ENCODE assay signal across 8 cellular contexts in genomic region chr17:80426671-80427326, GRCh38. TPM values are rescaled to one million over a fixed set of nuclear protein-coding genes. Genes with fewer than 3 reads are reported as not detected.
DNase-seq lines count a peak whose midpoint lies in the region; ATAC-seq and TF ChIP-seq lines count a peak whose summit lies in the region.

No MANE protein-coding gene starts in this region.

- no peaks in the 10 kb centered on the region for H3K36me3 Mint-ChIP-seq in activated T-cell treated with anti-CD3 and anti-CD28 coated beads, Interleukin-2, amount 50 U/mL, for 72 hours (ENCODE audit: insufficient read depth in 2 of 2)
- H3K36me3 Mint-ChIP-seq in neural progenitor cell: no peaks in the 10 kb centered on the region

- no peaks in the 10 kb centered on the region for H3F3A ChIP-seq in neural progenitor cell (ENCODE audit: low read depth)

- TF ChIP-seq CTCF in fibroblast of pulmonary artery (IDR thresholded peaks at IDR 0.05; ENCODE audit: low read length, missing control alignments): peak; percentile 79
- peak; percentile 96 for TF ChIP-seq CTCF in neural progenitor cell (IDR thresholded peaks at IDR 0.05)

- in situ Hi-C loops in KBM-7 (cut with MboI; ENCODE audit: low pct_unique_long_range_greater_than_20kb, low sequenced_read_pairs): loop anchor here (10.0 kb wide), 1 partner anchor 548 kb away; no protein-coding TSS in a partner anchor

- H4K20me1 ChIP-seq in neural progenitor cell (ENCODE audit: low read depth): peaks cover 4% of the 10 kb centered on the region

- H3K4me2 ChIP-seq in neural progenitor cell: no peak overlapping the region

- ATAC-seq in activated T-cell treated with anti-CD3 and anti-CD28 coated beads, Interleukin-2, amount 50 U/mL, for 72 hours (replicated peaks in 1 of 2): peak; percentile 96 to 97

- H3K79me2 ChIP-seq in neural progenitor cell (ENCODE audit: low read depth): no peaks in the 10 kb centered on the region

- H3K9me3 ChIP-seq in neural progenitor cell (ENCODE audit: low read depth) (no peaks in the 10 kb centered on the region), stomach smooth muscle (ENCODE audit: control insufficient read depth in 2 of 2, low read length in 2 of 2) (no peaks in the 10 kb centered on the region)

- H3K27ac ChIP-seq in neural progenitor cell (no peak overlapping the region), stomach smooth muscle (ENCODE audit: low read length) (no peak overlapping the region)

- H3K4me3 Mint-ChIP-seq in activated T-cell treated with anti-CD3 and anti-CD28 coated beads, Interleukin-2, amount 50 U/mL, for 72 hours: peak overlapping the region; percentile 6 to 23
- no peak overlapping the region for H3K4me3 Mint-ChIP-seq in neural progenitor cell

- H3K36me3 ChIP-seq in neural progenitor cell: no peaks in the 10 kb centered on the region
- H3K36me3 ChIP-seq in stomach smooth muscle (ENCODE audit: control insufficient read depth in 2 of 2, insufficient read depth in 2 of 2, low read length in 2 of 2): peaks cover 0 to 9% of the 10 kb centered on the region in 2 donors

- H3K9me3 Mint-ChIP-seq in activated T-cell treated with anti-CD3 and anti-CD28 coated beads, Interleukin-2, amount 50 U/mL, for 72 hours: no peaks in the 10 kb centered on the region
- no peaks in the 10 kb centered on the region for H3K9me3 Mint-ChIP-seq in neural progenitor cell

- H3K4me1 Mint-ChIP-seq in activated T-cell treated with anti-CD3 and anti-CD28 coated beads, Interleukin-2, amount 50 U/mL, for 72 hours (ENCODE audit: low read depth): peaks cover 15% of the 10 kb centered on the region
- H3K4me1 Mint-ChIP-seq in neural progenitor cell: peaks cover 4% of the 10 kb centered on the region

- no peak overlapping the region for H3K4me3 ChIP-seq in fibroblast of pulmonary artery (replicated peaks; ENCODE audit: low read depth, low read length)
- H3K4me3 ChIP-seq in neural progenitor cell: no peak overlapping the region
- H3K4me3 ChIP-seq in stomach smooth muscle (ENCODE audit: low read length in 2 of 2): peak overlapping the region in 1 of 2 donors; percentile 15

- no peaks in the 10 kb centered on the region for H3K27me3 Mint-ChIP-seq in activated T-cell treated with anti-CD3 and anti-CD28 coated beads, Interleukin-2, amount 50 U/mL, for 72 hours (ENCODE audit: low read depth)
- H3K27me3 Mint-ChIP-seq in neural progenitor cell (ENCODE audit: insufficient read depth, low read depth): peaks cover 2% of the 10 kb centered on the region

- H3K9ac ChIP-seq in neural progenitor cell (no peak overlapping the region), stomach smooth muscle (ENCODE audit: low read length in 2 of 2) (peak overlapping the region; percentile 29 to 32)

- no peak overlapping the region for H3K27ac Mint-ChIP-seq in activated T-cell treated with anti-CD3 and anti-CD28 coated beads, Interleukin-2, amount 50 U/mL, for 72 hours
- H3K27ac Mint-ChIP-seq in neural progenitor cell: no peak overlapping the region

- H3K27me3 ChIP-seq in neural progenitor cell (no peaks in the 10 kb centered on the region), stomach smooth muscle (ENCODE audit: control insufficient read depth in 1 of 2, insufficient read depth in 2 of 2, low read length in 2 of 2) (no peaks in the 10 kb centered on the region)

- peak; percentile 64 for DNase-seq in NCI-H748 (lab: John Stamatoyannopoulos, UW; ENCODE audit: unreplicated experiment)
- DNase-seq in NCI-H748 treated with DMSO at 0.1 percent for 48 hours (lab: John Stamatoyannopoulos, UW): no peak
- DNase-seq in KBM-7: peak; percentile 76
- peak; percentile 63 for DNase-seq in RKO (ENCODE audit: low spot score)
- peak; percentile 87 to 93 for DNase-seq in activated T-cell treated with anti-CD3 and anti-CD28 coated beads, Interleukin-2, amount 50 U/mL, for 72 hours
- peak; percentile 63 for DNase-seq in fibroblast of pulmonary artery (ENCODE audit: low read depth)
- DNase-seq in neural progenitor cell (ENCODE audit: low spot score): peak; percentile 91

- H3K4me1 ChIP-seq in neural progenitor cell (peaks cover 13% of the 10 kb centered on the region), stomach smooth muscle (ENCODE audit: control insufficient read depth, insufficient read depth, low read length) (peaks cover 7% of the 10 kb centered on the region)

- H2AFZ ChIP-seq in neural progenitor cell (replicated peaks): no peak overlapping the region

RNA-seq across cellular contexts. Expression of gene ENDOV, which starts 11.8 kb away (rescaled TPM):
- 10 to 100 TPM; 25.3 to 29.0 TPM for total RNA-seq in activated T-cell treated with anti-CD3 and anti-CD28 coated beads, Interleukin-2, amount 50 U/mL, for 72 hours
- total RNA-seq in neural progenitor cell (ENCODE audit: low replicate concordance): 9.7 and 13.8 TPM in 2 replicates

RNA-seq across cellular contexts. Expression of gene NPTX1, which starts 49.6 kb away (rescaled TPM):
- 1 to 10 TPM in 1 of 2 donors, under 1 TPM in 1; 0.83 to 6.1 TPM for total RNA-seq in activated T-cell treated with anti-CD3 and anti-CD28 coated beads, Interleukin-2, amount 50 U/mL, for 72 hours
- total RNA-seq in neural progenitor cell (ENCODE audit: low replicate concordance): 2.6 and 3.8 TPM in 2 replicates
